In the genomic region with DNA sequence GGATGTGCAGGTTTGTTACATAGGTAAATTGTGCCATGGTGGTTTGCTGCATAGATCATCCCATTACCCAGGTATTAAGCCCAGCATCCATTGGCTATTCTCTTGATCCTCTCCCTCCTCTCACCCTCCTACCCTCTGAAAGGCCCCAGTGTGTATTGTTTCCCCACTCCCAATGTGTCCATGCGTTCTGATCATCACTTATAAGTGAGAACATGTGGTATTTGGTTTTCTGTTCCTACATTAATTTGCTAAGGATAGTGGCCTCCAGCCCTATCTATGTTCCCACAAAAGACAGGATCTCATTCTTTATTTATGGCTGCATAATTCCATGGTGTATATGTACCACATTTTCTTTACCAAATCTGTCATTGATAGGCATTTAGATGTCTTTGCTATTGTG, we compare ENCODE assay signal across 11 cellular contexts.
"Had no signal": no experiment of that assay in that cellular context is flagged by ENCODE, and none has a peak within 500 bp of the region (broad histone marks: within the 10 kb centered on the region; RNA-seq: fewer than 3 reads in every experiment).

No MANE protein-coding gene starts in this region.

- H3K9me3 ChIP-seq: HAP-1 had no signal

- H3K9ac ChIP-seq: GM23248 had no signal

- ATAC-seq: GM23338, HCT116 had no signal

- H3K4me3 ChIP-seq: GM23248, GM23338, HAP-1 had no signal

- H3K27ac ChIP-seq: GM23248 had no signal

- FAIRE-seq: H1, H54 had no signal

- DNase-seq: GM23248, GOT3, H7, H9, HCEC 1CT, HFFc6 had no signal

- H3K36me3 ChIP-seq: HAP-1 had no signal

- H3K4me1 ChIP-seq: HAP-1 had no signal

- H3K4me2 ChIP-seq: GM23338 had no signal

- H2AFZ ChIP-seq: GM23248, GM23338 had no signal
